In the genomic region with DNA sequence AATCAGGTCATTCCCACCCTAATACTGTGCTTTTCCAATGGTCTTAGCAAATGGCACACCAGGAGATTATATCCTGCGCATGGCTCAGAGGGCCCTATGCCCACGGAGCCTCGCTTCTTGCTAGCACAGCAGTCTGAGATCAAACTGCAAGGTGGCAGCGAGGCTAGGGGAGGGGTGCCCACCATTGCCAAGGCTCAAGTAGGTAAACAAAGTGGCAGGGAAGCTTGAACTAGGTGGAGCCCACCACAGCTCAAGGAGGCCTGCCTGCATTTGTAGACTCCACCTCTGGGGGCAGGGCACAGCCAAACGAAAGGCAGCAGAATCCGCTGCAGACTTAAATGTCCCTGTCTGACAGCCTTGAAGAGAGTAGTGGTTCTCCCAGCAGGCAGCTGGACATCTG, we compare ENCODE assay signal across 10 cellular contexts. TPM values are rescaled to one million over a fixed set of nuclear protein-coding genes. Genes with fewer than 3 reads are reported as not detected.
"Had no signal": no experiment of that assay in that cellular context is flagged by ENCODE, and none has a peak within 500 bp of the region (broad histone marks: within the 10 kb centered on the region; RNA-seq: fewer than 3 reads in every experiment).

No MANE protein-coding gene starts in this region.

RNA-seq across cellular contexts. Expression of a gene that starts 23.5 kb away (rescaled TPM):
- total RNA-seq: kidney; kidney epithelial cell; left ventricle myocardium inferior; left ventricle myocardium superior; mammary epithelial cell; mesenteric fat pad; naive thymus-derived CD4-positive, alpha-beta T cell; naive thymus-derived CD8-positive, alpha-beta T cell had no signal
- polyA plus RNA-seq: immature natural killer cell; liver; naive thymus-derived CD4-positive, alpha-beta T cell; naive thymus-derived CD8-positive, alpha-beta T cell had no signal
